Comparison of ENCODE assay signal across 8 cellular contexts in genomic region chr1:156096640-156097391, GRCh38. TPM values are rescaled to one million over a fixed set of nuclear protein-coding genes. Genes with fewer than 3 reads are reported as not detected.
DNase-seq lines count a peak whose midpoint lies in the region; ATAC-seq and TF ChIP-seq lines count a peak whose summit lies in the region.

No MANE protein-coding gene starts in this region.

- H3K27me3 ChIP-seq in adipocyte (replicated peaks; ENCODE audit: control insufficient read depth, insufficient read depth, low read length) (no peaks in the 10 kb centered on the region), uterus (no peaks in the 10 kb centered on the region)

- TF ChIP-seq CTCF in GM12864 (IDR thresholded peaks at IDR 0.05; ENCODE audit: low read depth, low read length, missing control alignments) (peak; percentile 97), uterus (IDR thresholded peaks at IDR 0.05) (peak; percentile 93 to 99 (median 98))

- DNase-seq in GM12864 (ENCODE audit: low read depth) (peak; percentile 87), NCI-H1048 (lab: John Stamatoyannopoulos, UW) (peak; percentile 53), T-helper 1 cell (peak; percentile 71 to 96 (median 82)), adipocyte (ENCODE audit: low read depth) (peak; percentile 97), cardiac septum (ENCODE audit: low spot score) (peak; percentile 93), pulmonary artery endothelial cell (ENCODE audit: low read depth, low spot score) (peak; percentile 91), uterus (peak; percentile 93)

- no peaks in the 10 kb centered on the region for H3K36me3 ChIP-seq in adipocyte (ENCODE audit: control insufficient read depth, insufficient read depth, low read length, severe bottlenecking)
- no peaks in the 10 kb centered on the region for H3K36me3 ChIP-seq in uterus

- H3K4me1 ChIP-seq in adipocyte (ENCODE audit: control insufficient read depth, insufficient read depth, low read length) (peaks cover 24% of the 10 kb centered on the region), uterus (no peaks in the 10 kb centered on the region)

- ATAC-seq in HG02588 (IDR thresholded peaks at IDR 0.05; ENCODE audit: unreplicated experiment): peak; percentile 55

- H3K9me3 ChIP-seq in adipocyte (ENCODE audit: control insufficient read depth, low read length) (no peaks in the 10 kb centered on the region), uterus (no peaks in the 10 kb centered on the region)

- intact Hi-C loops in cardiac septum (cut with DNase I): loop anchor here (1.0 to 5.0 kb wide), 3 partner anchors 32 to 128 kb away; no protein-coding TSS in a partner anchor
- intact Hi-C loops in uterus (cut with DNase I; ENCODE audit: low total_unique reads): loop anchor here (2.0 kb wide), 1 partner anchor 34 kb away; no protein-coding TSS in a partner anchor

- peak overlapping the region; percentile 81 to 93 for H3K27ac ChIP-seq in uterus

- TF ChIP-seq POLR2A in uterus (IDR thresholded peaks at IDR 0.05): peak in 1 of 2 donors; percentile 30

- H3K4me3 ChIP-seq in GM12864 (ENCODE audit: low read depth, low read length): no peak overlapping the region; the same call in 1 of the 2 replicates
- peak overlapping the region; percentile 5 for H3K4me3 ChIP-seq in adipocyte (ENCODE audit: low read length)
- no peak overlapping the region for H3K4me3 ChIP-seq in uterus

- H3K9ac ChIP-seq in adipocyte (ENCODE audit: low read length): peak overlapping the region; percentile 82

RNA-seq across cellular contexts. Expression of gene MEX3A, which starts 14.6 kb away (rescaled TPM):
- total RNA-seq in cardiac septum (0.24 TPM), pulmonary artery endothelial cell (5.0 and 6.5 TPM in 2 replicates), uterus (10 to 100 TPM in 1 of 4 donors, 1 to 10 TPM in 1, under 1 TPM in 2; 0.29 to 13.3 (median 2.0) TPM)

RNA-seq across cellular contexts. Expression of gene LMNA, which starts 17.7 kb away (rescaled TPM):
- total RNA-seq in cardiac septum (298 TPM), pulmonary artery endothelial cell (942 and 1,011 TPM in 2 replicates), uterus (100 to 1,000 TPM; 245 to 533 (median 373) TPM)

RNA-seq across cellular contexts. Expression of gene RAB25, which starts 35.9 kb away (rescaled TPM):
- total RNA-seq in cardiac septum: not detected
- not detected in 2 replicates for total RNA-seq in pulmonary artery endothelial cell
- total RNA-seq in uterus: 1 to 10 TPM in 2 of 4 donors, not detected in 2; 5.0 to 5.5 TPM

RNA-seq across cellular contexts. Expression of gene LAMTOR2, which starts 42.2 kb away (rescaled TPM):
- total RNA-seq in cardiac septum: 49.8 TPM
- 72.6 and 92.1 TPM in 2 replicates for total RNA-seq in pulmonary artery endothelial cell
- total RNA-seq in uterus: 10 to 100 TPM; 17.3 to 97.6 (median 38.1) TPM

RNA-seq across cellular contexts. Expression of gene UBQLN4, which starts 43.2 kb away (rescaled TPM):
- total RNA-seq in cardiac septum (26.3 TPM), pulmonary artery endothelial cell (16.2 and 20.6 TPM in 2 replicates), uterus (10 to 100 TPM in 2 of 4 donors, 1 to 10 TPM in 2; 2.6 to 47.0 (median 12.8) TPM)
